In the genomic region with DNA sequence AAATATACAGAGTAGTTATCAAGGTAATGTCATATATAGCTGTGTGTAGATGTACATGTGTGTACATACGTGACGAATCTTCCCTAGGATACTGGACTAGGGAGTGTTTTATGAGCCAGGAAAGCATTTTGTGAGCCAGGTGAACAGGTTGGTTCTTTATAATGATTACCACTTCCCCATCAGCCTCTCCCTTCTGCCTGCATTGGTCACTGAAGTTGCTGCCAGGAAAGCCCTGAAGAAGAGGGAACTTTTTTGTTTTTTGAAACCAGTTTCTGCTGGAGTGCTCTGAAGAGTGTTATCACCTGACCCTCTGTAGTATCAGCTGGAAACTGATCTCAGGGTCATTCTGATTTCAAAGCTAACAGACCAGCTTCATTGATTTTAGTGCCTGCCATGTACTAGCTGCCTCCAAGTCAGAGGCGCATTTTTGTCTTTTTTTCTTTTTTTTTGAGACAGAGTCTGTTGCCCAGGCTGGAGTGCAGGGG, we compare ENCODE assay signal across 14 cellular contexts. TPM values are rescaled to one million over a fixed set of nuclear protein-coding genes. Genes with fewer than 3 reads are reported as not detected.
DNase-seq lines count a peak whose midpoint lies in the region; ATAC-seq and TF ChIP-seq lines count a peak whose summit lies in the region.
"Had no signal": no experiment of that assay in that cellular context is flagged by ENCODE, and none has a peak within 500 bp of the region (broad histone marks: within the 10 kb centered on the region; RNA-seq: fewer than 3 reads in every experiment).

No MANE protein-coding gene starts in this region.

- peak; percentile 26 for DNase-seq in DMS79 (lab: John Stamatoyannopoulos, UW)
- DNase-seq in PC-9: peak in 1 of 2 experiments; percentile 54
- DNase-seq in effector CD4-positive, alpha-beta T cell: no peak
- DNase-seq: activated CD4-positive, alpha-beta T cell treated with anti-CD3 and anti-CD28 coated beads, Interleukin-2, amount 10 ng/mL, durations not matched to agents 7 days and 5 days; activated gamma-delta T cell; gastrocnemius medialis; trophoblast cell had no signal

- peak overlapping the region; percentile 10; the same call in 1 of the 2 replicates for H3K4me3 ChIP-seq in PC-9
- H3K4me3 ChIP-seq in neutrophil (ENCODE audit: low read depth in 1 of 2, low read length in 1 of 2): no peak overlapping the region
- H3K4me3 ChIP-seq: gastrocnemius medialis, lung, SK-N-MC had no signal

- peak overlapping the region; percentile 98 for H3K27ac ChIP-seq in PC-9
- H3K27ac ChIP-seq in neutrophil: peak overlapping the region; percentile 84
- H3K27ac ChIP-seq: SK-N-MC had no signal

- ATAC-seq in esophagus mucosa (peak; percentile 62), GM18870 (IDR thresholded peaks at IDR 0.05; ENCODE audit: unreplicated experiment) (no peak), HG03097 (IDR thresholded peaks at IDR 0.05; ENCODE audit: low FRiP score, unreplicated experiment) (no peak)
- ATAC-seq in activated CD4-positive, CD25-positive, alpha-beta regulatory T cell treated with anti-CD3 and anti-CD28 coated beads, Interleukin-2, amount 50 U/mL, for 24 hours: no peak
- ATAC-seq: gastrocnemius medialis had no signal

- no peaks in the 10 kb centered on the region for H4K20me1 ChIP-seq in PC-9 (ENCODE audit: insufficient read depth)

- 0 out of 2 replicates have a peak, but pooled peaks cover 4% of the 10 kb centered on the region for H3K79me2 ChIP-seq in PC-9 (ENCODE audit: low read depth)

- H3F3A ChIP-seq in PC-9 (ENCODE audit: insufficient read depth, low read depth): peaks cover 44% of the 10 kb centered on the region

- H2AFZ ChIP-seq in PC-9: no peak overlapping the region

- H3K4me1 ChIP-seq in PC-9 (replicated peaks; ENCODE audit: insufficient read depth) (peaks cover 37% of the 10 kb centered on the region), neutrophil (ENCODE audit: control insufficient read depth in 1 of 2, insufficient read depth in 1 of 2, low read depth in 1 of 2, low read length in 1 of 2) (peaks cover 40 to 42% of the 10 kb centered on the region in 2 experiments)
- H3K4me1 ChIP-seq: gastrocnemius medialis had no signal

- H3K9me3 ChIP-seq in PC-9 (ENCODE audit: insufficient read depth, low read depth) (no peaks in the 10 kb centered on the region), neutrophil (no peaks in the 10 kb centered on the region)
- H3K9me3 ChIP-seq: gastrocnemius medialis had no signal

- H3K27me3 ChIP-seq in PC-9 (ENCODE audit: insufficient read depth, low read depth) (no peaks in the 10 kb centered on the region), neutrophil (no peaks in the 10 kb centered on the region)
- H3K27me3 ChIP-seq: gastrocnemius medialis had no signal

- BruUV-seq in PC-9 (replicated peaks; lab: Mats Ljungman, UMichigan): TSS peak; percentile 99

- intact Hi-C loops in PC-9 (cut with micrococcal nuclease; ENCODE audit: unreplicated experiment): no loop called here

- TF ChIP-seq CTCF in PC-9 (conservative IDR thresholded peaks at IDR 0.05) (no peak), neutrophil (IDR thresholded peaks at IDR 0.05) (no peak)

- POLR2A ChIA-PET in PC-9 (lab: Charles Lee; ENCODE audit: unreplicated experiment): interaction anchor here (0.9 to 1.4 kb wide), 3 partner anchors 15 to 342 kb away, joined by 6 to 15 read pairs (median 12); partner anchors contain the start of gene ST14

- no peaks in the 10 kb centered on the region for H3K9me2 ChIP-seq in PC-9 (ENCODE audit: insufficient read depth)

- CTCF ChIA-PET in PC-9 (lab: Charles Lee): interaction anchor here (1.2 to 1.9 kb wide), 6 partner anchors 13 to 222 kb away, joined by 3 to 11 read pairs (median 6); partner anchors contain the start of gene ST14

- peak overlapping the region; percentile 43 for H3K4me2 ChIP-seq in PC-9

- H3K36me3 ChIP-seq in PC-9 (ENCODE audit: low read depth): peaks cover 10% of the 10 kb centered on the region
- peaks cover 48% of the 10 kb centered on the region for H3K36me3 ChIP-seq in neutrophil

RNA-seq across cellular contexts. Expression of gene ST14, which starts 14.2 kb away (rescaled TPM):
- 139 and 141 TPM in 2 replicates for total RNA-seq in PC-9 (2021)
- 121 TPM for total RNA-seq in esophagus mucosa
- total RNA-seq: activated CD4-positive, alpha-beta T cell treated with anti-CD3 and anti-CD28 coated beads, Interleukin-2, amount 10 ng/mL, durations not matched to agents 7 days and 5 days had no signal
